23 cellular contexts compared by ENCODE assay signal in genomic region chr7:12643001-12643400, GRCh38.
"Had no signal": no experiment of that assay in that cellular context is flagged by ENCODE, and none has a peak within 500 bp of the region (broad histone marks: within the 10 kb centered on the region; RNA-seq: fewer than 3 reads in every experiment).

No MANE protein-coding gene starts in this region.

- H3K9me3 ChIP-seq: esophagus squamous epithelium, right atrium auricular region, transverse colon, vagina had no signal

- H3K27me3 ChIP-seq: esophagus squamous epithelium, right atrium auricular region, transverse colon, vagina had no signal

- ATAC-seq: activated CD8-positive, alpha-beta memory T cell treated with anti-CD3 and anti-CD28 coated beads, Interleukin-2, amount 10 ng/mL, durations not matched to agents 7 days and 5 days; natural killer cell treated with Interleukin-12 subunit alpha and Interleukin-12 subunit beta and Interleukin-15 and Interleukin-18, amount 100 ng/mL, for 72 hours had no signal

- H3K27me3 Mint-ChIP-seq: activated naive CD4-positive, alpha-beta T cell treated with anti-CD3 and anti-CD28 coated beads, Interleukin-2, amount 10 ng/mL, durations not matched to agents 7 days and 5 days; central memory CD8-positive, alpha-beta T cell; progenitor cell of endocrine pancreas had no signal

- H3K36me3 ChIP-seq: right atrium auricular region, transverse colon, vagina had no signal

- H3K27ac Mint-ChIP-seq: activated CD8-positive, alpha-beta memory T cell treated with anti-CD3 and anti-CD28 coated beads, Interleukin-2, amount 10 ng/mL, durations not matched to agents 7 days and 5 days; activated naive CD4-positive, alpha-beta T cell treated with anti-CD3 and anti-CD28 coated beads, Interleukin-2, amount 10 ng/mL, durations not matched to agents 7 days and 5 days; brain; natural killer cell treated with Interleukin-12 subunit alpha and Interleukin-12 subunit beta and Interleukin-15 and Interleukin-18, amount 100 ng/mL, for 72 hours; progenitor cell of endocrine pancreas had no signal

- DNase-seq: activated CD4-positive, alpha-beta T cell treated with anti-CD3 and anti-CD28 coated beads, Interleukin-2, amount 50 U/mL, for 48 hours; activated CD4-positive, CD25-positive, alpha-beta regulatory T cell treated with anti-CD3 and anti-CD28 coated beads, Interleukin-2, amount 50 U/mL, for 72 hours; activated CD8-positive, alpha-beta memory T cell treated with anti-CD3 and anti-CD28 coated beads, Interleukin-2, amount 10 ng/mL, durations not matched to agents 7 days and 5 days; activated naive CD4-positive, alpha-beta T cell treated with anti-CD3 and anti-CD28 coated beads, Interleukin-2, amount 10 ng/mL, durations not matched to agents 7 days and 5 days; activated T-cell treated with anti-CD3 and anti-CD28 coated beads, Interleukin-2, amount 50 U/mL, for 1 hour; cortex of kidney; effector CD8-positive, alpha-beta T cell; esophagus squamous epithelium; head of caudate nucleus; mesenchymal stem cell; nucleus accumbens; stimulated activated CD4-positive, alpha-beta T cell treated with anti-CD3 and anti-CD28 coated beads, Interleukin-4, amount 100 ng/mL, for 4 hours; stimulated activated CD8-positive, alpha-beta memory T cell treated with anti-CD3 and anti-CD28 coated beads, Interleukin-4, amount 100 ng/mL, for 48 hours; stimulated activated naive CD4-positive, alpha-beta T cell treated with Interleukin-2 at 50 U/mL for 16 hours; T-helper 9 cell; transverse colon had no signal

- H3K4me3 ChIP-seq: esophagus squamous epithelium, right atrium auricular region, skin epidermis, transverse colon, vagina had no signal

- H3K4me3 Mint-ChIP-seq: activated CD8-positive, alpha-beta memory T cell treated with anti-CD3 and anti-CD28 coated beads, Interleukin-2, amount 10 ng/mL, durations not matched to agents 7 days and 5 days; activated naive CD4-positive, alpha-beta T cell treated with anti-CD3 and anti-CD28 coated beads, Interleukin-2, amount 10 ng/mL, durations not matched to agents 7 days and 5 days; brain; central memory CD8-positive, alpha-beta T cell; natural killer cell treated with Interleukin-12 subunit alpha and Interleukin-12 subunit beta and Interleukin-15 and Interleukin-18, amount 100 ng/mL, for 72 hours had no signal

- H3K4me1 ChIP-seq: right atrium auricular region, vagina had no signal

- H3K27ac ChIP-seq: right atrium auricular region, skin epidermis, transverse colon, vagina had no signal

- H3K36me3 Mint-ChIP-seq: activated CD8-positive, alpha-beta memory T cell treated with anti-CD3 and anti-CD28 coated beads, Interleukin-2, amount 10 ng/mL, durations not matched to agents 7 days and 5 days; activated naive CD4-positive, alpha-beta T cell treated with anti-CD3 and anti-CD28 coated beads, Interleukin-2, amount 10 ng/mL, durations not matched to agents 7 days and 5 days; brain; natural killer cell treated with Interleukin-12 subunit alpha and Interleukin-12 subunit beta and Interleukin-15 and Interleukin-18, amount 100 ng/mL, for 72 hours had no signal

- H3K9me3 Mint-ChIP-seq: activated naive CD4-positive, alpha-beta T cell treated with anti-CD3 and anti-CD28 coated beads, Interleukin-2, amount 10 ng/mL, durations not matched to agents 7 days and 5 days; brain; central memory CD8-positive, alpha-beta T cell; natural killer cell treated with Interleukin-12 subunit alpha and Interleukin-12 subunit beta and Interleukin-15 and Interleukin-18, amount 100 ng/mL, for 72 hours had no signal
